Comparison of ENCODE assay signal across 14 cellular contexts in the genomic region with DNA sequence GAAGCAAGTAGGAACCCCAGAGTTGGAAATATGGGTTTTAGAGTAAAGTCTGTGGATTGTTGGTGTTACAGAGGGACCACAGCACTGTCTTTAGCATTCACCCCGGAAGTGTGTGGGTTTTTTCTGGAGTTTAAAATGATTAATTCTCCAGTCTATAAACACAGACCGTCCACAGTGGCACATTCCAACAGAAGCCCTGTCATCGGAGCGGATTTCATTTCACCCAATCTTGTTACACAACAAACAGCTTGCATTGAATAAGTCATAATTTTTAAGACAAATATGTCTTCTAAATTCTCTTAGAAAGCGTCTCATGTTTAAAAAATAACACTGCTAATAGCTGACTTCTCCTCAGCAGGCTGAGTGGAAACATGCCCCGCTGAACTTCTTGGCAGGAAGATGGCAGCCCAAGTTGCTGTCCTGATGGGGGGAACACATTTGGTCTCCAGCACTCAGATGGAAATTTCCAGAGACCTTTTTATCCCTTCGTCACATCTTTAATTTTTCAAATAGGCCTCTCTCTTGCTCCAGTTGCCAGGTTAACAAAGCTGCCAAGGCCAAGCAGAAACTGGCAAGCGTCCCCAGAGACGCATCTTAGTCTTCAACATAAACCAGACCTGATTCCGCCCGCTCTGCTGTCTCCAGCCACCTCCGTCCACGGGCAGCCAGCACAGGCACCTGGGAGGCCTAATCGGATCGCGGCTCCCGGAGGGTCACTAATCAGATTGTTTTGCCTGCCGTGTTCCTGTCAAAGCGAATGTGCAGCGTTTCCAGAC. TPM values are rescaled to one million over a fixed set of nuclear protein-coding genes. Genes with fewer than 3 reads are reported as not detected.
DNase-seq lines count a peak whose midpoint lies in the region; TF ChIP-seq lines count a peak whose summit lies in the region.
"Had no signal": no experiment of that assay in that cellular context is flagged by ENCODE, and none has a peak within 500 bp of the region (broad histone marks: within the 10 kb centered on the region; RNA-seq: fewer than 3 reads in every experiment).

No MANE protein-coding gene starts in this region.

- WGBS in smooth muscle cell (ENCODE audit: low lambda C conversion rate): 79% methylated on average over 20 of the region's 20 CpGs
- 81% methylated on average over 20 of the region's 20 CpGs for WGBS in tibial nerve, 2 donors

- no peak for TF ChIP-seq CTCF in foreskin fibroblast (IDR thresholded peaks at IDR 0.05; ENCODE audit: low read depth, low read length)
- TF ChIP-seq CTCF in smooth muscle cell (IDR thresholded peaks at IDR 0.05; ENCODE audit: borderline replicate concordance, insufficient read depth, poor library complexity, severe bottlenecking): no peak
- no peak for TF ChIP-seq CTCF in tibial nerve (IDR thresholded peaks at IDR 0.05)

- H3K4me2 ChIP-seq in smooth muscle cell: peak overlapping the region; percentile 17

- DNase-seq in EL (peak; percentile 74), SK-N-DZ (ENCODE audit: low spot score) (peak; percentile 98), foreskin fibroblast (peak; percentile 32 to 60), smooth muscle cell (lab: John Stamatoyannopoulos, UW; ENCODE audit: unreplicated experiment) (no peak), retina (no peak), tibial nerve (ENCODE audit: low spot score in 2 of 2) (no peak), NCI-H1930 (lab: John Stamatoyannopoulos, UW) (no peak)
- no peak for DNase-seq in stimulated activated CD4-positive, alpha-beta T cell treated with anti-CD3 and anti-CD28 coated beads, Interleukin-4, amount 100 ng/mL, for 24 hours
- DNase-seq: activated CD8-positive, alpha-beta memory T cell treated with anti-CD3 and anti-CD28 coated beads, Interleukin-2, amount 50 U/mL, for 48 hours; activated naive CD8-positive, alpha-beta T cell treated with anti-CD3 and anti-CD28 coated beads for 36 hours; cortex of kidney; immature natural killer cell; NCI-H1105 treated with DMSO at 0.1 percent for 48 hours; NCI-H526 treated with DMSO at 0.1 percent for 48 hours had no signal

- TF ChIP-seq POLR2A in tibial nerve (IDR thresholded peaks at IDR 0.05): no peak

- H3K9ac ChIP-seq in smooth muscle cell (ENCODE audit: low read depth): no peak overlapping the region

- H3K27me3 ChIP-seq in smooth muscle cell (ENCODE audit: low read depth) (peaks cover 5% of the 10 kb centered on the region), tibial nerve (no peaks in the 10 kb centered on the region)

- peaks cover 5% of the 10 kb centered on the region for H3K4me1 ChIP-seq in smooth muscle cell (ENCODE audit: low read depth)
- peaks cover 0 to 28% (median 2%) of the 10 kb centered on the region in 4 donors for H3K4me1 ChIP-seq in tibial nerve

- H3K4me3 ChIP-seq in foreskin fibroblast (ENCODE audit: low read depth in 1 of 2, low read length in 2 of 2) (no peak overlapping the region), smooth muscle cell (no peak overlapping the region), tibial nerve (no peak overlapping the region)

- H3K9me3 ChIP-seq in smooth muscle cell (replicated peaks; ENCODE audit: low read depth) (no peaks in the 10 kb centered on the region), tibial nerve (no peaks in the 10 kb centered on the region)

- no peaks in the 10 kb centered on the region for H4K20me1 ChIP-seq in smooth muscle cell (ENCODE audit: low read depth)

- no peaks in the 10 kb centered on the region for H3K79me2 ChIP-seq in smooth muscle cell (ENCODE audit: low read depth)

- H3K27ac ChIP-seq in smooth muscle cell (ENCODE audit: low read depth): peak overlapping the region; percentile 42
- H3K27ac ChIP-seq in tibial nerve: no peak overlapping the region

- H3K36me3 ChIP-seq in smooth muscle cell (ENCODE audit: low read depth) (no peaks in the 10 kb centered on the region), tibial nerve (no peaks in the 10 kb centered on the region)

- H3F3A ChIP-seq in smooth muscle cell (ENCODE audit: low read depth): no peaks in the 10 kb centered on the region

- no peak overlapping the region for H2AFZ ChIP-seq in smooth muscle cell (ENCODE audit: low read depth)

- TF ChIP-seq EP300 in tibial nerve (IDR thresholded peaks at IDR 0.05): no peak

RNA-seq across cellular contexts. Expression of a gene that starts 28.8 kb away (rescaled TPM):
- polyA plus RNA-seq in SK-N-DZ (2014; cell fraction: cytosol; rRNA removed): 19.8 TPM in 2 replicates
- polyA plus RNA-seq in SK-N-DZ (2014; cell fraction: nucleus; rRNA removed): 23.4 and 29.2 TPM in 2 replicates
- total RNA-seq in smooth muscle cell: 2.3 and 5.5 TPM in 2 replicates
- 15.4 and 33.2 TPM in 2 replicates for polyA plus RNA-seq in smooth muscle cell
- 10 to 100 TPM in 3 of 4 donors, 1 to 10 TPM in 1; 3.3 to 27.9 (median 11.4) TPM for total RNA-seq in tibial nerve

Comparison
In these comparisons a context has a peak if more than half of its experiments do, and no peak if none do; other contexts are left out.
1. DNase-seq: peak in EL (single experiment), SK-N-DZ (single experiment) and foreskin fibroblast (2 of 2); none in smooth muscle cell (single experiment), retina (single experiment), stimulated activated CD4-positive, alpha-beta T cell treated with anti-CD3 and anti-CD28 coated beads, Interleukin-4, amount 100 ng/mL, for 24 hours (single experiment), tibial nerve (0 of 2) and NCI-H1930 (0 of 2).